Comparison of ENCODE assay signal across 14 cellular contexts in the genomic region with DNA sequence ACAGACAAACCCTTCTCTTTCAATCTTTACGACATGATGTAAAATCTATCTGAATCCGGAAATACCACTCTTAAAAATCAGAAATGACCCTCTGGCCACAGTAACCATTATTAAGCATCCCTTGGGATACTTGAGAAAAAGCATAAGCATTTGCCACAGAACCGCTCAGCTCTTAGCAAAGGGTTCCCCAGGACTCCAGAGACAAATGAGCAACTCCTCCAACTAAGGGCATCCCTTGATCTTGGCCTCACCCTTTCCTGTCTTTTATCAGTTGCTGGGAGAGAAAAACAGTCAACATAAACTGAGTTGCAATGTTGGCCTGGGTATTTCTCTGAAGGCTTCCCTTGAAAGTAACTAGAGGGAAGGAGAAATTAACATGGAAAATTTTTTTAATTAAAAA. TPM values are rescaled to one million over a fixed set of nuclear protein-coding genes. Genes with fewer than 3 reads are reported as not detected.
DNase-seq lines count a peak whose midpoint lies in the region; ATAC-seq and TF ChIP-seq lines count a peak whose summit lies in the region.
"Had no signal": no experiment of that assay in that cellular context is flagged by ENCODE, and none has a peak within 500 bp of the region (broad histone marks: within the 10 kb centered on the region; RNA-seq: fewer than 3 reads in every experiment).

No MANE protein-coding gene starts in this region.

- H2AFZ ChIP-seq in GM23248 (no peak overlapping the region), mammary epithelial cell (ENCODE audit: low read depth, low read length) (no peak overlapping the region), H9 (ENCODE audit: low read length) (no peak overlapping the region)

- peaks cover 0 to 9% (median 3%) of the 10 kb centered on the region in 3 experiments; a peak in 3 of 7 replicates for H3K36me3 Mint-ChIP-seq in H9 (ENCODE audit: insufficient read depth in 1 of 3, low read depth in 3 of 3)
- H3K36me3 Mint-ChIP-seq: activated naive CD4-positive, alpha-beta T cell treated with anti-CD3 and anti-CD28 coated beads, Interleukin-2, amount 50 U/mL, for 24 hours had no signal

- H3K4me2 ChIP-seq in GM23248 (ENCODE audit: unreplicated experiment) (no peak overlapping the region), mammary epithelial cell (ENCODE audit: insufficient read depth, low read depth, low read length) (peak overlapping the region; percentile 82), H9 (ENCODE audit: insufficient read depth, insufficient read length, low read length) (no peak overlapping the region)

- H3K79me2 ChIP-seq in GM23248 (ENCODE audit: insufficient read depth) (peaks cover 81% of the 10 kb centered on the region), mammary epithelial cell (ENCODE audit: insufficient read depth, low read length) (peaks cover 85% of the 10 kb centered on the region), H9 (ENCODE audit: insufficient read depth, low read length) (peaks cover 22% of the 10 kb centered on the region; the same call in 1 of the 2 replicates)

- H2BK20ac ChIP-seq in H9 (ENCODE audit: low read depth, low read length, poor library complexity, severe bottlenecking) = no peak overlapping the region

- no peak overlapping the region for H2BK120ac ChIP-seq in H9 (ENCODE audit: low read depth, low read length, poor library complexity, severe bottlenecking)

- H3K79me1 ChIP-seq in H9 (ENCODE audit: insufficient read depth, low read depth, low read length, poor library complexity, severe bottlenecking) = no peaks in the 10 kb centered on the region

- H3K36me3 ChIP-seq in GM23248 (ENCODE audit: low read depth) = no peaks in the 10 kb centered on the region
- H3K36me3 ChIP-seq in mammary epithelial cell (ENCODE audit: insufficient read depth, low read length) = peaks cover 5% of the 10 kb centered on the region
- no peaks in the 10 kb centered on the region for H3K36me3 ChIP-seq in suprapubic skin
- H3K36me3 ChIP-seq in prostate gland = no peaks in the 10 kb centered on the region

- H3K23me2 ChIP-seq in H9 (ENCODE audit: insufficient read length, low read depth, low read length, poor library complexity, severe bottlenecking) = peaks cover 12% of the 10 kb centered on the region

- peak; percentile 39 for DNase-seq in GM23248
- DNase-seq in mammary epithelial cell = no peak
- peak; percentile 33 for DNase-seq in left kidney (ENCODE audit: low read depth, low spot score)
- no peak for DNase-seq in suprapubic skin (ENCODE audit: low spot score in 2 of 2)
- no peak for DNase-seq in H9
- no peak for DNase-seq in prostate gland (ENCODE audit: low spot score)
- DNase-seq: HCEC 1CT, head of caudate nucleus, NCI-H1417 treated with DMSO at 0.1 percent for 48 hours had no signal

- TF ChIP-seq EP300 in suprapubic skin (IDR thresholded peaks at IDR 0.05) = no peak

- H3K4me1 ChIP-seq in GM23248 (ENCODE audit: insufficient read depth) (peaks cover 26% of the 10 kb centered on the region), mammary epithelial cell (ENCODE audit: insufficient read depth, low read length) (peaks cover 42% of the 10 kb centered on the region), suprapubic skin (peaks cover 55% of the 10 kb centered on the region), H9 (ENCODE audit: insufficient read depth, low read length) (0 out of 2 replicates have a peak, but pooled peaks cover 5% of the 10 kb centered on the region), prostate gland (replicated peaks) (no peaks in the 10 kb centered on the region)

- H3K14ac ChIP-seq in H9 (ENCODE audit: insufficient read depth, low read length) = no peak overlapping the region

- H4K91ac ChIP-seq in H9 (ENCODE audit: insufficient read length, low read depth, low read length) = no peak overlapping the region

- H2BK5ac ChIP-seq in H9 (ENCODE audit: insufficient read length, low read length) = no peak overlapping the region

- peaks cover 41 to 44% of the 10 kb centered on the region in 2 experiments for H3K4me1 Mint-ChIP-seq in H9

- CTCF ChIA-PET in mammary epithelial cell (lab: Charles Lee; ENCODE audit: low non-redundant PET) = no interaction called here

- H3T11ph ChIP-seq in H9 (ENCODE audit: low read length) = no peak overlapping the region

- no peaks in the 10 kb centered on the region for H3K9me3 Mint-ChIP-seq in H9
- H3K9me3 Mint-ChIP-seq: activated naive CD4-positive, alpha-beta T cell treated with anti-CD3 and anti-CD28 coated beads, Interleukin-2, amount 50 U/mL, for 24 hours; T-helper 1 cell treated with Interleukin-12 subunit alpha and Interleukin-12 subunit beta and Interleukin-4 antibody, amounts not matched to agents 30 μg/mL and 1 μg/mL, for 36 hours had no signal

- no peak overlapping the region for H3K4me3 Mint-ChIP-seq in H9
- H3K4me3 Mint-ChIP-seq: activated naive CD4-positive, alpha-beta T cell treated with anti-CD3 and anti-CD28 coated beads, Interleukin-2, amount 50 U/mL, for 24 hours; T-helper 1 cell treated with Interleukin-12 subunit alpha and Interleukin-12 subunit beta and Interleukin-4 antibody, amounts not matched to agents 30 μg/mL and 1 μg/mL, for 36 hours had no signal

- dilution Hi-C loops in mammary epithelial cell (cut with HindIII; ENCODE audit: low sequenced_read_pairs) = no loop called here

- 0 out of 2 replicates have a peak overlapping the region, but pooled peaks have one; percentile 1 for H3K4me3 ChIP-seq in GM23248
- peak overlapping the region in 1 of 3 experiments; percentile 0 for H3K4me3 ChIP-seq in mammary epithelial cell (replicated peaks in 1 of 3; ENCODE audit: insufficient read depth in 1 of 3, low read depth in 2 of 3, low read length in 3 of 3)
- H3K4me3 ChIP-seq in suprapubic skin = no peak overlapping the region
- no peak overlapping the region for H3K4me3 ChIP-seq in prostate gland
- H3K4me3 ChIP-seq: skin epidermis had no signal

- TF ChIP-seq CTCF in mammary epithelial cell (conservative IDR thresholded peaks at IDR 0.05 in 1 of 2, IDR thresholded peaks at IDR 0.05 in 1 of 2; ENCODE audit: extremely low read depth in 1 of 2, insufficient read depth in 1 of 2, low read depth in 1 of 2, low read length in 2 of 2) (no peak), suprapubic skin (IDR thresholded peaks at IDR 0.05) (no peak), H9 (conservative IDR thresholded peaks at IDR 0.05) (no peak), prostate gland (IDR thresholded peaks at IDR 0.05) (no peak)

- in situ Hi-C loops in GM23248 (cut with MboI) = no loop called here
- in situ Hi-C loops in mammary epithelial cell (cut with MboI; ENCODE audit: low sequenced_read_pairs in 2 of 2) = no loop called here

- 0 out of 2 replicates have a peak overlapping the region, but pooled peaks have one; percentile 5 for H3K27ac ChIP-seq in GM23248
- H3K27ac ChIP-seq in mammary epithelial cell (ENCODE audit: insufficient read depth, low read depth, low read length) = peak overlapping the region; percentile 9
- peak overlapping the region; percentile 5 for H3K27ac ChIP-seq in suprapubic skin
- H3K27ac ChIP-seq in H9 (ENCODE audit: insufficient read length, low read depth, low read length) = no peak overlapping the region
- H3K27ac ChIP-seq in prostate gland = no peak overlapping the region

- H2AK5ac ChIP-seq in H9 (ENCODE audit: insufficient read length, low read length) = no peak overlapping the region

- H4K5ac ChIP-seq in H9 (ENCODE audit: insufficient read length, low read depth, low read length) = no peak overlapping the region

- H4K8ac ChIP-seq in H9 (replicated peaks; ENCODE audit: insufficient read length, low read depth, low read length) = no peak overlapping the region

- H2BK12ac ChIP-seq in H9 (ENCODE audit: insufficient read length, low read depth, low read length) = no peak overlapping the region

- ATAC-seq in HG03139 (IDR thresholded peaks at IDR 0.05; ENCODE audit: unreplicated experiment) (no peak), HG03432 (IDR thresholded peaks at IDR 0.05; ENCODE audit: unreplicated experiment) (no peak)

- no peaks in the 10 kb centered on the region for H4K20me1 ChIP-seq in GM23248 (ENCODE audit: insufficient read depth)
- no peaks in the 10 kb centered on the region for H4K20me1 ChIP-seq in mammary epithelial cell (ENCODE audit: insufficient read depth, low read length)
- H4K20me1 ChIP-seq in H9 (ENCODE audit: control insufficient read depth, insufficient read depth, insufficient read length) = no peaks in the 10 kb centered on the region

- BruUV-seq in mammary epithelial cell (replicated peaks; lab: Mats Ljungman, UMichigan) = no TSS peak

- no peak overlapping the region for H3K18ac ChIP-seq in H9 (ENCODE audit: insufficient read length, low read depth, low read length)

- intact Hi-C loops in mammary epithelial cell (cut with micrococcal nuclease) (no loop called here), prostate gland (cut with DNase I) (no loop called here)

- H3K9me3 ChIP-seq in GM23248 (ENCODE audit: low read depth) (no peaks in the 10 kb centered on the region), mammary epithelial cell (replicated peaks; ENCODE audit: insufficient read depth, low read length) (no peaks in the 10 kb centered on the region), suprapubic skin (no peaks in the 10 kb centered on the region), H9 (ENCODE audit: control insufficient read depth, low read depth, low read length) (no peaks in the 10 kb centered on the region), prostate gland (no peaks in the 10 kb centered on the region)

- no peak overlapping the region for H3K4ac ChIP-seq in H9 (ENCODE audit: low read depth, low read length)

- H3K23ac ChIP-seq in H9 (ENCODE audit: insufficient read length, low read depth, low read length) = no peak overlapping the region

- no peak overlapping the region for H3K56ac ChIP-seq in H9 (ENCODE audit: insufficient read length, low read depth, low read length)

- H3K27me3 Mint-ChIP-seq in H9 (ENCODE audit: low read depth) = peaks cover 13% of the 10 kb centered on the region

- WGBS in GM23248 (ENCODE audit: low coverage in 1 of 2, low lambda C conversion rate in 2 of 2, missing lambda C conversion rate in 2 of 2), 2 experiments = 60 to 65% methylated on average over 3 of the region's 3 CpGs
- WGBS in mammary epithelial cell (ENCODE audit: low coverage, missing lambda C conversion rate) = 5% methylated on average over 3 of the region's 3 CpGs
- WGBS in suprapubic skin = 62% methylated on average over 3 of the region's 3 CpGs
- no CpG with 5 or more reads among the region's 3 CpGs for WGBS in H9 (ENCODE audit: extremely low coverage, insufficient read length, low lambda C conversion rate)
- 74% methylated on average over 3 of the region's 3 CpGs for WGBS in prostate gland

- H3K27me3 ChIP-seq in GM23248 (replicated peaks; ENCODE audit: insufficient read depth) (no peaks in the 10 kb centered on the region), mammary epithelial cell (ENCODE audit: insufficient read depth, low read length) (no peaks in the 10 kb centered on the region), suprapubic skin (no peaks in the 10 kb centered on the region), H9 (ENCODE audit: insufficient read depth, low read length) (no peaks in the 10 kb centered on the region), prostate gland (replicated peaks; ENCODE audit: insufficient read depth) (no peaks in the 10 kb centered on the region)

- peaks cover under 1% of the 10 kb centered on the region; the same call in 1 of the 2 replicates for H3F3A ChIP-seq in GM23248 (ENCODE audit: insufficient read depth)

- TF ChIP-seq POLR2A in suprapubic skin (IDR thresholded peaks at IDR 0.05) = no peak
- no peak for TF ChIP-seq POLR2A in prostate gland (IDR thresholded peaks at IDR 0.05)

- no peak overlapping the region for H3K27ac Mint-ChIP-seq in H9
- H3K27ac Mint-ChIP-seq: activated naive CD4-positive, alpha-beta T cell treated with anti-CD3 and anti-CD28 coated beads, Interleukin-2, amount 50 U/mL, for 24 hours; T-helper 1 cell treated with Interleukin-12 subunit alpha and Interleukin-12 subunit beta and Interleukin-4 antibody, amounts not matched to agents 30 μg/mL and 1 μg/mL, for 36 hours had no signal

- no peak overlapping the region for H2BK15ac ChIP-seq in H9 (ENCODE audit: low read depth, low read length)

- H3K9me2 ChIP-seq in GM23248 (ENCODE audit: insufficient read depth) = no peaks in the 10 kb centered on the region

- H3K9ac ChIP-seq in GM23248 = peak overlapping the region; percentile 8; the same call in 1 of the 2 replicates
- H3K9ac ChIP-seq in mammary epithelial cell (ENCODE audit: insufficient read depth, low read length) = peak overlapping the region; percentile 42
- H3K9ac ChIP-seq in H9 (ENCODE audit: extremely low read depth, insufficient read length, low read length) = no peak overlapping the region

RNA-seq across cellular contexts. Expression of a gene that starts 3.5 kb away (rescaled TPM):
- 16.3 and 32.0 TPM in 2 replicates for total RNA-seq in GM23248 (2014; rRNA removed; shearing (Covaris generic))
- polyA plus RNA-seq in GM23248 (2016; fragmentation: Nextera tagmentation; extraction: Ambion mirVana) = 143 and 147 TPM in 2 replicates
- 100 to 1,000 TPM; 105 to 364 TPM for total RNA-seq in mammary epithelial cell
- polyA plus RNA-seq in mammary epithelial cell = 290 TPM
- 643 TPM for polyA minus RNA-seq in mammary epithelial cell
- total RNA-seq in suprapubic skin = 100 to 1,000 TPM in 1 of 4 donors, 10 to 100 TPM in 3; 71.4 to 112 (median 77.7) TPM
- total RNA-seq in H9 (2021) = 115 and 123 TPM in 2 replicates
- 10 to 100 TPM; 63.2 to 82.0 TPM for total RNA-seq in prostate gland

Comparison
In these comparisons a context has a peak if more than half of its experiments do, and no peak if none do; other contexts are left out.
1. DNase-seq: peak in GM23248 (single experiment) and left kidney (single experiment); none in mammary epithelial cell (single experiment), suprapubic skin (0 of 2), H9 (single experiment) and prostate gland (single experiment).
2. H3K27ac ChIP-seq: peak in GM23248 (single experiment), mammary epithelial cell (single experiment) and suprapubic skin (single experiment); none in H9 (single experiment) and prostate gland (0 of 2).